In genomic region chr14:69013943-69014782, GRCh38 we compare ENCODE assay signal across 1 cellular context.
TF ChIP-seq lines count a peak whose summit lies in the region.

No MANE protein-coding gene starts in this region.

TF ChIP-seq in GM23338, 12 proteins besides CTCF, POLR2A, EP300 and RAD21 (continued from another document):
- TF ChIP-seq ZNF462 (CRISPR knock-in tag; IDR thresholded peaks at IDR 0.05) (no peak; the same call in 1 of the 2 replicates), ZNF331 (CRISPR knock-in tag; IDR thresholded peaks at IDR 0.05; ENCODE audit: low read depth) (no peak)
